9 cellular contexts compared by ENCODE assay signal in genomic region chr15:74843891-74844299, GRCh38. TPM values are rescaled to one million over a fixed set of nuclear protein-coding genes. Genes with fewer than 3 reads are reported as not detected.
DNase-seq lines count a peak whose midpoint lies in the region; ATAC-seq and TF ChIP-seq lines count a peak whose summit lies in the region.
"Had no signal": no experiment of that assay in that cellular context is flagged by ENCODE, and none has a peak within 500 bp of the region (broad histone marks: within the 10 kb centered on the region; RNA-seq: fewer than 3 reads in every experiment).

No MANE protein-coding gene starts in this region.

- no peaks in the 10 kb centered on the region for H3K27me3 ChIP-seq in mesenchymal stem cell (ENCODE audit: control insufficient read depth in 1 of 2, insufficient read depth in 1 of 2, low read length in 2 of 2)
- H3K27me3 ChIP-seq in tibial nerve = no peaks in the 10 kb centered on the region

- H3K4me3 Mint-ChIP-seq in activated naive CD4-positive, alpha-beta T cell treated with anti-CD3 and anti-CD28 coated beads, Interleukin-2, amount 10 ng/mL, durations not matched to agents 7 days and 5 days = peak overlapping the region; percentile 95
- peak overlapping the region; percentile 77 for H3K4me3 Mint-ChIP-seq in activated CD8-positive, alpha-beta T cell treated with anti-CD3 and anti-CD28 coated beads, Interleukin-2, amount 10 ng/mL, durations not matched to agents 7 days and 5 days

- H3K27ac ChIP-seq in mesenchymal stem cell (ENCODE audit: low read length, poor library complexity, severe bottlenecking) (no peak overlapping the region), tibial nerve (peak overlapping the region in 3 of 4 donors; percentile 83 to 94 (median 92))

- H4K91ac ChIP-seq in mesenchymal stem cell (ENCODE audit: low read length) = peak overlapping the region; percentile 87

- WGBS in mesenchymal stem cell = 93% methylated on average over 8 of the region's 12 CpGs
- 50 to 65% methylated on average over 7 to 12 of the region's 12 CpGs for WGBS in tibial nerve, 2 donors

- peaks cover 8% of the 10 kb centered on the region for H3K79me1 ChIP-seq in mesenchymal stem cell (replicated peaks; ENCODE audit: low read length, poor library complexity, severe bottlenecking)

- H2BK15ac ChIP-seq in mesenchymal stem cell (ENCODE audit: low read depth, poor library complexity, severe bottlenecking) = peak overlapping the region; percentile 62

- TF ChIP-seq EP300 in tibial nerve (IDR thresholded peaks at IDR 0.05) = no peak

- peak overlapping the region; percentile 73 to 76 for H3K4ac ChIP-seq in mesenchymal stem cell (ENCODE audit: low read depth in 1 of 2, low read length in 2 of 2)

- CTCF ChIA-PET in activated naive CD4-positive, alpha-beta T cell treated with anti-CD3 and anti-CD28 coated beads, Interleukin-2, amount 10 ng/mL, durations not matched to agents 7 days and 5 days (lab: Charles Lee) = interaction anchor here (0.5 to 3.6 kb wide), 13 partner anchors 13 to 1060 kb away, joined by 3 to 27 read pairs (median 5); partner anchors contain the start of genes FBXO22 and MPI
- CTCF ChIA-PET in activated CD8-positive, alpha-beta T cell treated with anti-CD3 and anti-CD28 coated beads, Interleukin-2, amount 10 ng/mL, durations not matched to agents 7 days and 5 days (lab: Charles Lee) = interaction anchor here (1.0 to 8.4 kb wide), 13 partner anchors 8 to 73 kb away, joined by 3 to 75 read pairs (median 11); partner anchors contain the start of gene FAM219B

- peaks cover 62% of the 10 kb centered on the region for H3K4me1 Mint-ChIP-seq in activated naive CD4-positive, alpha-beta T cell treated with anti-CD3 and anti-CD28 coated beads, Interleukin-2, amount 10 ng/mL, durations not matched to agents 7 days and 5 days
- H3K4me1 Mint-ChIP-seq in activated CD8-positive, alpha-beta T cell treated with anti-CD3 and anti-CD28 coated beads, Interleukin-2, amount 10 ng/mL, durations not matched to agents 7 days and 5 days (ENCODE audit: low read depth) = peaks cover 49% of the 10 kb centered on the region

- H3K9me3 ChIP-seq in mesenchymal stem cell (ENCODE audit: control insufficient read depth, low read length) (no peaks in the 10 kb centered on the region), tibial nerve (no peaks in the 10 kb centered on the region)

- H3K36me3 ChIP-seq in mesenchymal stem cell (ENCODE audit: control insufficient read depth in 1 of 2, insufficient read depth in 2 of 2, low read depth in 1 of 2, low read length in 2 of 2) (peaks cover 50 to 71% of the 10 kb centered on the region in 2 experiments), tibial nerve (peaks cover 0 to 66% (median 12%) of the 10 kb centered on the region in 3 donors)

- no peak overlapping the region for H3K23ac ChIP-seq in mesenchymal stem cell (ENCODE audit: low read length in 2 of 2)

- POLR2A ChIA-PET in activated CD8-positive, alpha-beta T cell treated with anti-CD3 and anti-CD28 coated beads, Interleukin-2, amount 10 ng/mL, durations not matched to agents 7 days and 5 days (lab: Charles Lee) = interaction anchor here (0.7 to 3.4 kb wide), 10 partner anchors 14 to 63 kb away, joined by 3 to 24 read pairs (median 4); partner anchors contain the start of genes CPLX3, CSK and FAM219B

- no peak for TF ChIP-seq CTCF in tibial nerve (IDR thresholded peaks at IDR 0.05)

- peak overlapping the region; percentile 92 for H3K27ac Mint-ChIP-seq in activated naive CD4-positive, alpha-beta T cell treated with anti-CD3 and anti-CD28 coated beads, Interleukin-2, amount 10 ng/mL, durations not matched to agents 7 days and 5 days
- peak overlapping the region; percentile 93 for H3K27ac Mint-ChIP-seq in activated CD8-positive, alpha-beta T cell treated with anti-CD3 and anti-CD28 coated beads, Interleukin-2, amount 10 ng/mL, durations not matched to agents 7 days and 5 days

- peak overlapping the region; percentile 72 for H4K8ac ChIP-seq in mesenchymal stem cell (ENCODE audit: low read length)

- H3K18ac ChIP-seq in mesenchymal stem cell (ENCODE audit: low read depth in 1 of 2, low read length in 2 of 2) = peak overlapping the region; percentile 10 to 18

- H2BK12ac ChIP-seq in mesenchymal stem cell (ENCODE audit: low read length in 2 of 2) = peak overlapping the region in 1 of 2 experiments; percentile 17

- no peaks in the 10 kb centered on the region for H3K9me3 Mint-ChIP-seq in activated naive CD4-positive, alpha-beta T cell treated with anti-CD3 and anti-CD28 coated beads, Interleukin-2, amount 10 ng/mL, durations not matched to agents 7 days and 5 days
- no peaks in the 10 kb centered on the region for H3K9me3 Mint-ChIP-seq in activated CD8-positive, alpha-beta T cell treated with anti-CD3 and anti-CD28 coated beads, Interleukin-2, amount 10 ng/mL, durations not matched to agents 7 days and 5 days (ENCODE audit: insufficient read depth)

- H3K14ac ChIP-seq in mesenchymal stem cell (ENCODE audit: low read length in 2 of 2) = no peak overlapping the region

- H2BK120ac ChIP-seq in mesenchymal stem cell (ENCODE audit: low read depth, low read length) = no peak overlapping the region

- H2AFZ ChIP-seq in mesenchymal stem cell (ENCODE audit: low read depth, low read length) = no peak overlapping the region

- peak overlapping the region; percentile 97 for H3K9ac ChIP-seq in mesenchymal stem cell (ENCODE audit: low read length)

- H3K4me2 ChIP-seq in mesenchymal stem cell (ENCODE audit: low read length, poor library complexity, severe bottlenecking) = no peak overlapping the region

- H3K4me3 ChIP-seq in mesenchymal stem cell (ENCODE audit: insufficient read depth in 1 of 2, low read depth in 1 of 2, low read length in 2 of 2) (peak overlapping the region in 1 of 2 experiments; percentile 94), tibial nerve (peak overlapping the region in 1 of 4 donors; percentile 94)

- TF ChIP-seq POLR2A in tibial nerve (IDR thresholded peaks at IDR 0.05) = no peak

- H2BK5ac ChIP-seq in mesenchymal stem cell (ENCODE audit: low read depth, low read length, poor library complexity, severe bottlenecking) = no peak overlapping the region

- no peak for DNase-seq in activated naive CD4-positive, alpha-beta T cell treated with anti-CD3 and anti-CD28 coated beads, Interleukin-2, amount 10 ng/mL, durations not matched to agents 7 days and 5 days
- DNase-seq in activated naive CD4-positive, alpha-beta T cell (lab: John Stamatoyannopoulos, UW) = no peak
- no peak for DNase-seq in activated CD8-positive, alpha-beta T cell treated with anti-CD3 and anti-CD28 coated beads, Interleukin-2, amount 10 ng/mL, durations not matched to agents 7 days and 5 days
- no peak for DNase-seq in mesenchymal stem cell
- DNase-seq in tibial nerve (ENCODE audit: low spot score in 2 of 2) = no peak
- DNase-seq in SHP77 treated with DMSO at 0.1 percent for 48 hours (lab: John Stamatoyannopoulos, UW) = no peak

- peak overlapping the region; percentile 4 for H2AK5ac ChIP-seq in mesenchymal stem cell (ENCODE audit: low read length, severe bottlenecking)

- H3K4me1 ChIP-seq in mesenchymal stem cell (ENCODE audit: control insufficient read depth, insufficient read depth, low read depth, low read length) = peaks cover 18% of the 10 kb centered on the region
- H3K4me1 ChIP-seq in tibial nerve = peaks cover 0 to 36% (median 11%) of the 10 kb centered on the region in 4 donors

- H3K36me3 Mint-ChIP-seq in activated naive CD4-positive, alpha-beta T cell treated with anti-CD3 and anti-CD28 coated beads, Interleukin-2, amount 10 ng/mL, durations not matched to agents 7 days and 5 days = peaks cover 53% of the 10 kb centered on the region
- H3K36me3 Mint-ChIP-seq in activated CD8-positive, alpha-beta T cell treated with anti-CD3 and anti-CD28 coated beads, Interleukin-2, amount 10 ng/mL, durations not matched to agents 7 days and 5 days (ENCODE audit: low read depth) = peaks cover 61% of the 10 kb centered on the region

- no peak for ATAC-seq in activated CD8-positive, alpha-beta T cell treated with anti-CD3 and anti-CD28 coated beads, Interleukin-2, amount 10 ng/mL, durations not matched to agents 7 days and 5 days
- ATAC-seq in HG03139 (IDR thresholded peaks at IDR 0.05; ENCODE audit: unreplicated experiment) (no peak), GM21360 (IDR thresholded peaks at IDR 0.05; ENCODE audit: unreplicated experiment) (no peak)

- H3K27me3 Mint-ChIP-seq in activated naive CD4-positive, alpha-beta T cell treated with anti-CD3 and anti-CD28 coated beads, Interleukin-2, amount 10 ng/mL, durations not matched to agents 7 days and 5 days = no peaks in the 10 kb centered on the region
- H3K27me3 Mint-ChIP-seq in activated CD8-positive, alpha-beta T cell treated with anti-CD3 and anti-CD28 coated beads, Interleukin-2, amount 10 ng/mL, durations not matched to agents 7 days and 5 days (ENCODE audit: low read depth) = no peaks in the 10 kb centered on the region

RNA-seq across cellular contexts. Expression of gene ULK3, which starts 0.9 kb away (rescaled TPM):
- total RNA-seq in activated CD8-positive, alpha-beta T cell treated with anti-CD3 and anti-CD28 coated beads, Interleukin-2, amount 10 ng/mL, durations not matched to agents 7 days and 5 days = 10 to 100 TPM; 56.9 to 58.0 TPM
- polyA plus RNA-seq in mesenchymal stem cell (2013, experiment 1 of 2) = 15.0 TPM
- 14.2 TPM for polyA plus RNA-seq in mesenchymal stem cell (2013, experiment 2 of 2)
- total RNA-seq in tibial nerve = 10 to 100 TPM; 42.6 to 86.7 (median 48.9) TPM

RNA-seq across cellular contexts. Expression of gene CPLX3, which starts 17.5 kb away (rescaled TPM):
- not detected for total RNA-seq in activated CD8-positive, alpha-beta T cell treated with anti-CD3 and anti-CD28 coated beads, Interleukin-2, amount 10 ng/mL, durations not matched to agents 7 days and 5 days
- polyA plus RNA-seq in mesenchymal stem cell (2013, experiment 1 of 2) = not detected
- polyA plus RNA-seq in mesenchymal stem cell (2013, experiment 2 of 2) = not detected
- not detected for total RNA-seq in tibial nerve
- total RNA-seq: Daoy had no signal

RNA-seq across cellular contexts. Expression of gene SCAMP2, which starts 29.3 kb away (rescaled TPM):
- total RNA-seq in activated CD8-positive, alpha-beta T cell treated with anti-CD3 and anti-CD28 coated beads, Interleukin-2, amount 10 ng/mL, durations not matched to agents 7 days and 5 days = 100 to 1,000 TPM in 1 of 2 experiments, 10 to 100 TPM in 1; 96.9 to 105 TPM
- polyA plus RNA-seq in mesenchymal stem cell (2013, experiment 1 of 2) = 81.8 TPM
- 78.8 TPM for polyA plus RNA-seq in mesenchymal stem cell (2013, experiment 2 of 2)
- 10 to 100 TPM; 47.6 to 72.0 (median 65.7) TPM for total RNA-seq in tibial nerve

RNA-seq across cellular contexts. Expression of gene LMAN1L, which starts 31.3 kb away (rescaled TPM):
- 1 to 10 TPM in 1 of 2 experiments, under 1 TPM in 1; 0.47 to 1.0 TPM for total RNA-seq in activated CD8-positive, alpha-beta T cell treated with anti-CD3 and anti-CD28 coated beads, Interleukin-2, amount 10 ng/mL, durations not matched to agents 7 days and 5 days
- not detected for polyA plus RNA-seq in mesenchymal stem cell (2013, experiment 1 of 2)
- polyA plus RNA-seq in mesenchymal stem cell (2013, experiment 2 of 2) = not detected
- under 1 TPM in 1 of 4 donors, not detected in 3; 0.42 TPM for total RNA-seq in tibial nerve
- total RNA-seq: Daoy had no signal

RNA-seq across cellular contexts. Expression of gene MPI, which starts 45.9 kb away (rescaled TPM):
- 10 to 100 TPM; 55.7 to 56.7 TPM for total RNA-seq in activated CD8-positive, alpha-beta T cell treated with anti-CD3 and anti-CD28 coated beads, Interleukin-2, amount 10 ng/mL, durations not matched to agents 7 days and 5 days
- 25.4 TPM for polyA plus RNA-seq in mesenchymal stem cell (2013, experiment 1 of 2)
- 25.0 TPM for polyA plus RNA-seq in mesenchymal stem cell (2013, experiment 2 of 2)
- total RNA-seq in tibial nerve = 10 to 100 TPM; 42.4 to 79.3 (median 60.8) TPM
